ENCODE assay signal across 8 cellular contexts in genomic region chr9:114082017-114082735, GRCh38. TPM values are rescaled to one million over a fixed set of nuclear protein-coding genes. Genes with fewer than 3 reads are reported as not detected.
A peak's percentile ranks its signal among the peaks of the same experiment; 100 is the strongest.
DNase-seq lines count a peak whose midpoint lies in the region; TF ChIP-seq lines count a peak whose summit lies in the region.

No MANE protein-coding gene starts in this region.

- H3K4me3 ChIP-seq in NB4 (ENCODE audit: low read depth, low read length): no peak overlapping the region
- no peak overlapping the region for H3K4me3 ChIP-seq in SK-N-MC
- H3K4me3 ChIP-seq in parathyroid adenoma (ENCODE audit: low read depth, low read length): no peak overlapping the region

- DNase-seq in ELR (ENCODE audit: low read depth) (peak; percentile 88), HCEC 1CT (peak; percentile 74), NB4 (ENCODE audit: low read depth) (peak; percentile 82), SK-N-MC (ENCODE audit: low read depth, low spot score) (peak; percentile 72), glomerular visceral epithelial cell (ENCODE audit: extremely low spot score) (peak; percentile 88), type B pancreatic cell (ENCODE audit: extremely low spot score, unreplicated experiment) (peak; percentile 88)
- peak; percentile 94 for DNase-seq in activated naive CD4-positive, alpha-beta T cell treated with anti-CD3 and anti-CD28 coated beads for 36 hours

- no peaks in the 10 kb centered on the region for H3K79me2 ChIP-seq in parathyroid adenoma

- intact Hi-C loops in activated naive CD4-positive, alpha-beta T cell treated with anti-CD3 and anti-CD28 coated beads for 36 hours (cut with micrococcal nuclease): loop anchor here (1.0 kb wide), 2 partner anchors 73 to 209 kb away; partner anchors contain the start of gene COL27A1

- H3K9ac ChIP-seq in SK-N-MC (ENCODE audit: insufficient read length): no peak overlapping the region
- H3K9ac ChIP-seq in parathyroid adenoma: no peak overlapping the region

- H3K27ac ChIP-seq in SK-N-MC: no peak overlapping the region
- H3K27ac ChIP-seq in parathyroid adenoma: no peak overlapping the region

- peak; percentile 91 for TF ChIP-seq CTCF in NB4 (IDR thresholded peaks at IDR 0.05; ENCODE audit: low read depth, low read length)
- peak; percentile 79 for TF ChIP-seq CTCF in parathyroid adenoma (IDR thresholded peaks at IDR 0.05)
- peak; percentile 89 for TF ChIP-seq CTCF in type B pancreatic cell (conservative IDR thresholded peaks at IDR 0.05)

- H3K9me3 ChIP-seq in SK-N-MC (ENCODE audit: low read depth, low read length) (no peaks in the 10 kb centered on the region), parathyroid adenoma (ENCODE audit: control insufficient read depth, low read length) (no peaks in the 10 kb centered on the region)

- no peak overlapping the region for H3K4me2 ChIP-seq in parathyroid adenoma (ENCODE audit: low read length)

- no peaks in the 10 kb centered on the region for H3K9me3 Mint-ChIP-seq in activated naive CD4-positive, alpha-beta T cell treated with anti-CD3 and anti-CD28 coated beads for 36 hours
- no peaks in the 10 kb centered on the region for H3K9me3 Mint-ChIP-seq in type B pancreatic cell

- H3K4me1 ChIP-seq in parathyroid adenoma: no peaks in the 10 kb centered on the region

- no peak overlapping the region for H2AFZ ChIP-seq in parathyroid adenoma

- no peak overlapping the region for H3K27ac Mint-ChIP-seq in activated naive CD4-positive, alpha-beta T cell treated with anti-CD3 and anti-CD28 coated beads for 36 hours
- peak overlapping the region; percentile 46 for H3K27ac Mint-ChIP-seq in type B pancreatic cell

- CTCF ChIA-PET in activated naive CD4-positive, alpha-beta T cell treated with anti-CD3 and anti-CD28 coated beads for 36 hours (lab: Charles Lee): interaction anchor here (0.6 to 7.1 kb wide), 36 partner anchors 8 to 829 kb away, joined by 3 to 75 read pairs (median 4); no protein-coding TSS in a partner anchor

- H3K36me3 ChIP-seq in SK-N-MC (ENCODE audit: insufficient read depth, low read length) (no peaks in the 10 kb centered on the region), parathyroid adenoma (ENCODE audit: control insufficient read depth, insufficient read depth, low read length) (no peaks in the 10 kb centered on the region)

- no peak for TF ChIP-seq POLR2A in NB4 (IDR thresholded peaks at IDR 0.05; ENCODE audit: extremely low read depth, insufficient read length)

- no peaks in the 10 kb centered on the region for H3K36me3 Mint-ChIP-seq in activated naive CD4-positive, alpha-beta T cell treated with anti-CD3 and anti-CD28 coated beads for 36 hours (ENCODE audit: low read depth)
- H3K36me3 Mint-ChIP-seq in type B pancreatic cell: no peaks in the 10 kb centered on the region

- no peaks in the 10 kb centered on the region for H3K27me3 Mint-ChIP-seq in activated naive CD4-positive, alpha-beta T cell treated with anti-CD3 and anti-CD28 coated beads for 36 hours (ENCODE audit: low read depth)
- peaks cover 8% of the 10 kb centered on the region for H3K27me3 Mint-ChIP-seq in type B pancreatic cell

- no peaks in the 10 kb centered on the region for H3K27me3 ChIP-seq in parathyroid adenoma (ENCODE audit: control insufficient read depth, insufficient read depth, low read length)

- no peaks in the 10 kb centered on the region for H3K4me1 Mint-ChIP-seq in activated naive CD4-positive, alpha-beta T cell treated with anti-CD3 and anti-CD28 coated beads for 36 hours (ENCODE audit: low read depth)
- peaks cover 16% of the 10 kb centered on the region for H3K4me1 Mint-ChIP-seq in type B pancreatic cell (ENCODE audit: unreplicated experiment)

- H3K4me3 Mint-ChIP-seq in activated naive CD4-positive, alpha-beta T cell treated with anti-CD3 and anti-CD28 coated beads for 36 hours: no peak overlapping the region
- no peak overlapping the region for H3K4me3 Mint-ChIP-seq in type B pancreatic cell

RNA-seq across cellular contexts. Expression of gene AMBP, which starts 4.1 kb away (rescaled TPM):
- not detected for total RNA-seq in activated naive CD4-positive, alpha-beta T cell treated with anti-CD3 and anti-CD28 coated beads for 36 hours
- total RNA-seq in type B pancreatic cell (ENCODE audit: low replicate concordance): 110 and 230 TPM in 2 replicates

RNA-seq across cellular contexts. Expression of gene KIF12, which starts 16.9 kb away (rescaled TPM):
- total RNA-seq in activated naive CD4-positive, alpha-beta T cell treated with anti-CD3 and anti-CD28 coated beads for 36 hours: not detected
- total RNA-seq in type B pancreatic cell (ENCODE audit: low replicate concordance): 33.2 and 35.9 TPM in 2 replicates

Comparison
In these comparisons a context has a peak if more than half of its experiments do, and no peak if none do; other contexts are left out.
1. RNA of gene AMBP, which starts 4.1 kb away (total RNA-seq): 110 to 230 TPM in type B pancreatic cell; not detected in activated naive CD4-positive, alpha-beta T cell treated with anti-CD3 and anti-CD28 coated beads for 36 hours; every median in the first group is over 100 times any median in the second.
2. RNA of gene KIF12, which starts 16.9 kb away (total RNA-seq): 33.2 to 35.9 TPM in type B pancreatic cell; not detected in activated naive CD4-positive, alpha-beta T cell treated with anti-CD3 and anti-CD28 coated beads for 36 hours; every median in the first group is over 10 times any median in the second.
3. Peak in every context shown above with its lines, with median percentiles within 50 percentile points of each other: DNase-seq and CTCF ChIP-seq.